21 cellular contexts compared by ENCODE assay signal in the genomic region with DNA sequence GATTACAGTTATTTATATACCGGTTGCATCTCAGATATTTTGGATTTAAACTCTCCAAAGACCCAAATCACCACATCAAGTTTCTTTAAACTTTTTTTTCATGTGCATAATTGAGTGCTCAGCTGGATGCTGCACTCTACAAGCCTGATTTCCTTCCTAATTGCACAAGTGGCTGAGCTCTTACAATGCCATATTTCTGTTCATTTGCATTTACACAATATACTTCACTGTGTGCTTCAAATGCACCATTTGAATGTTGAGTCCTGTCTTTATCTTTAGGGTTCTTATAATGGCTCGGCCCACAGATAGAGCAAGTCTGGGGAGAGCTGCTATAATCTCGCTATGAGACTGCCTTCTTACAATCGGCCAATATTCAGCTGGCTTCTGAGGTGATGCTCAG.
"Had no signal": no experiment of that assay in that cellular context is flagged by ENCODE, and none has a peak within 500 bp of the region (broad histone marks: within the 10 kb centered on the region; RNA-seq: fewer than 3 reads in every experiment).

No MANE protein-coding gene starts in this region.

- H3K9me3 ChIP-seq: heart right ventricle, neutrophil, psoas muscle, spleen, testis, tibial nerve, upper lobe of right lung, vagina had no signal

- H3K27ac ChIP-seq: heart right ventricle, neutrophil, psoas muscle, spleen, testis, tibial nerve, upper lobe of right lung, vagina had no signal

- H3K4me3 ChIP-seq: heart right ventricle, psoas muscle, spleen, testis, tibial nerve, upper lobe of right lung, vagina had no signal

- DNase-seq: effector memory CD4-positive, alpha-beta T cell; heart right ventricle; hypothalamus; kidney glomerular epithelial cell; mammary epithelial cell; naive thymus-derived CD4-positive, alpha-beta T cell; nephron progenitor cell; psoas muscle; spleen; stimulated activated CD4-positive, alpha-beta T cell treated with anti-CD3 and anti-CD28 coated beads, Interleukin-15, amount 100 ng/mL, for 24 hours; stimulated activated CD4-positive, alpha-beta T cell treated with anti-CD3 and anti-CD28 coated beads, Interleukin-1b, Interleukin-23, amount 100 ng/mL, for 48 hours; stimulated activated CD4-positive, alpha-beta T cell treated with anti-CD3 and anti-CD28 coated beads, Interleukin-4, amount 100 ng/mL, for 24 hours; stimulated activated naive CD8-positive, alpha-beta T cell treated with anti-CD3 and anti-CD28 coated beads, Interleukin-15, amount 100 ng/mL, for 72 hours; testis; upper lobe of right lung had no signal

- H3K4me1 ChIP-seq: heart right ventricle, psoas muscle, spleen, testis, tibial nerve, upper lobe of right lung, vagina had no signal

- H3K36me3 ChIP-seq: heart right ventricle, neutrophil, spleen, tibial nerve, upper lobe of right lung, vagina had no signal

- ATAC-seq: esophagus mucosa; heart right ventricle; naive thymus-derived CD4-positive, alpha-beta T cell; psoas muscle; sciatic nerve; stimulated activated memory B cell treated with anti-CD40 and anti-IgM and Interleukin-4, amounts not matched to agents 10 μg/mL and 1 μg/mL and 100 μg/mL, for 72 hours; stimulated activated naive CD8-positive, alpha-beta T cell treated with anti-CD3 and anti-CD28 coated beads, Interleukin-15, amount 100 ng/mL, for 72 hours; upper lobe of right lung had no signal

- H3K27me3 ChIP-seq: heart right ventricle, neutrophil, spleen, testis, tibial nerve, upper lobe of right lung, vagina had no signal
